Comparison of ENCODE assay signal across 20 cellular contexts in genomic region chr4:146976145-146976544, GRCh38. TPM values are rescaled to one million over a fixed set of nuclear protein-coding genes. Genes with fewer than 3 reads are reported as not detected.
"Had no signal": no experiment of that assay in that cellular context is flagged by ENCODE, and none has a peak within 500 bp of the region (broad histone marks: within the 10 kb centered on the region; RNA-seq: fewer than 3 reads in every experiment).

No MANE protein-coding gene starts in this region.

- H3K4me2 ChIP-seq: SK-N-SH had no signal

- H3K36me3 ChIP-seq: gastrocnemius medialis, thyroid gland had no signal

- H3K4me3 Mint-ChIP-seq: activated CD8-positive, alpha-beta T cell treated with anti-CD3 and anti-CD28 coated beads for 36 hours; activated naive CD8-positive, alpha-beta T cell; activated T-cell treated with anti-CD3 and anti-CD28 coated beads, Interleukin-2, amount 50 U/mL, for 4 hours; dendritic cell treated with granulocyte-macrophage colony-stimulating factor and Interleukin-4, amounts not matched to agents 40 ng/mL and 50 ng/mL, for 4 days; effector memory CD8-positive, alpha-beta T cell; natural killer cell treated with Interleukin-12 subunit alpha and Interleukin-12 subunit beta and Interleukin-15 and Interleukin-18, amount 100 ng/mL, for 72 hours had no signal

- H3K27me3 ChIP-seq: gastrocnemius medialis, thyroid gland had no signal

- H3K9me3 Mint-ChIP-seq: activated CD8-positive, alpha-beta T cell treated with anti-CD3 and anti-CD28 coated beads for 36 hours; activated T-cell treated with anti-CD3 and anti-CD28 coated beads, Interleukin-2, amount 50 U/mL, for 4 hours; dendritic cell treated with granulocyte-macrophage colony-stimulating factor and Interleukin-4, amounts not matched to agents 40 ng/mL and 50 ng/mL, for 4 days; effector memory CD8-positive, alpha-beta T cell; natural killer cell treated with Interleukin-12 subunit alpha and Interleukin-12 subunit beta and Interleukin-15 and Interleukin-18, amount 100 ng/mL, for 72 hours had no signal

- H3K9ac ChIP-seq: SK-N-SH had no signal

- DNase-seq: activated CD4-positive, alpha-beta T cell treated with anti-CD3 and anti-CD28 coated beads for 4 hours; activated CD8-positive, alpha-beta T cell treated with anti-CD3 and anti-CD28 coated beads for 36 hours; activated effector memory CD4-positive, alpha-beta T cell treated with anti-CD3 and anti-CD28 coated beads, Interleukin-2, amount 50 U/mL, for 16 hours; activated T-cell treated with anti-CD3 and anti-CD28 coated beads, Interleukin-2, amount 50 U/mL, for 4 hours; effector memory CD8-positive, alpha-beta T cell; gastrocnemius medialis; islet precursor cell; left ventricle myocardium superior; mesendoderm; occipital lobe; psoas muscle; SK-N-SH; stimulated activated CD4-positive, alpha-beta T cell treated with anti-CD3 and anti-CD28 coated beads, Interleukin-1b, Interleukin-23, amount 100 ng/mL, for 48 hours; thyroid gland had no signal

- H3K36me3 Mint-ChIP-seq: activated naive CD8-positive, alpha-beta T cell; natural killer cell treated with Interleukin-12 subunit alpha and Interleukin-12 subunit beta and Interleukin-15 and Interleukin-18, amount 100 ng/mL, for 72 hours had no signal

- H3K9me3 ChIP-seq: gastrocnemius medialis, psoas muscle, SK-N-SH, thyroid gland had no signal

- H3K27me3 Mint-ChIP-seq: dendritic cell treated with granulocyte-macrophage colony-stimulating factor and Interleukin-4, amounts not matched to agents 40 ng/mL and 50 ng/mL, for 4 days had no signal

- H3K27ac ChIP-seq: gastrocnemius medialis, psoas muscle, thyroid gland had no signal

- H3K27ac Mint-ChIP-seq: activated CD8-positive, alpha-beta T cell treated with anti-CD3 and anti-CD28 coated beads for 36 hours; activated naive CD8-positive, alpha-beta T cell; dendritic cell treated with granulocyte-macrophage colony-stimulating factor and Interleukin-4, amounts not matched to agents 40 ng/mL and 50 ng/mL, for 4 days; effector memory CD8-positive, alpha-beta T cell; natural killer cell treated with Interleukin-12 subunit alpha and Interleukin-12 subunit beta and Interleukin-15 and Interleukin-18, amount 100 ng/mL, for 72 hours had no signal

- H3K4me1 ChIP-seq: gastrocnemius medialis, psoas muscle, thyroid gland had no signal

- ATAC-seq: activated CD8-positive, alpha-beta T cell treated with anti-CD3 and anti-CD28 coated beads for 36 hours; activated T-cell treated with anti-CD3 and anti-CD28 coated beads, Interleukin-2, amount 50 U/mL, for 4 hours; effector memory CD8-positive, alpha-beta T cell; gastrocnemius medialis; left ventricle myocardium superior; natural killer cell treated with Interleukin-12 subunit alpha and Interleukin-12 subunit beta and Interleukin-15 and Interleukin-18, amount 100 ng/mL, for 72 hours; psoas muscle; sciatic nerve had no signal

- H3K4me3 ChIP-seq: gastrocnemius medialis, psoas muscle, thyroid gland had no signal

RNA-seq across cellular contexts. Expression of gene TTC29, which starts 30.5 kb away (rescaled TPM):
- total RNA-seq: activated CD8-positive, alpha-beta T cell treated with anti-CD3 and anti-CD28 coated beads for 36 hours; activated T-cell treated with anti-CD3 and anti-CD28 coated beads, Interleukin-2, amount 50 U/mL, for 4 hours; gastrocnemius medialis; left ventricle myocardium superior; natural killer cell treated with Interleukin-12 subunit alpha and Interleukin-12 subunit beta and Interleukin-15 and Interleukin-18, amount 100 ng/mL, for 72 hours; psoas muscle; sciatic nerve; T-helper 1 cell treated with Interleukin-12 subunit alpha and Interleukin-12 subunit beta and Interleukin-4 antibody, amounts not matched to agents 30 ng/mL and 1 ng/mL, for 36 hours had no signal
- polyA plus RNA-seq: SK-N-SH, urinary bladder had no signal
